8 cellular contexts compared by ENCODE assay signal in the genomic region with DNA sequence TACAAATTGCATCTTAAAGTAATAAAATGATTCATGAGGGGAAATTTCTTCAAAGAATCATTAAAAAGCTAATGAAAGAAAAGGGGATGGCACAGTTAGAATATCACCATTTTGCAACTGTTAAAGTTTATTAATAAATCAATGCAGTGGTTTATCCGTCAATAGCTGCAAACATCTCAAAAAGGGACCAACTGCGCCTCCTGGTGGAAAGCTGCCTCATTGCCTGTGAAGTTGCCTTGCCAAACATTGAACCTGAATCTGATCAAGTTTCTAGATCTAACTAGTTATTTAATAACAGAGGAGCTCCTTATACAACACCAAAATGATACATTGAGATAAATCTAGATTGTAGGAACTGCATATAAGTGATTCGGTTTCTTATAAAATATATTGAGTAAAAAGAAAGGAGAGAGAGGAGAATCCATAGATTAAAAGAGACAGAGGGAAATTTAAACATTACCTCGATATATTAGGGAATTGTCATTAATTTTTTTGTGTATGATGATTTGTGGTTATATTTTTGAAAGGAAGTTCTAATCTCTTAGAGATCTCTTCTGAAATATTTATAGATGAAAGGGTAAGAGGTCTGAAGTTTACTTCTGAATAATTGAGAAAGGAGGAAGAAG. TPM values are rescaled to one million over a fixed set of nuclear protein-coding genes. Genes with fewer than 3 reads are reported as not detected.
DNase-seq lines count a peak whose midpoint lies in the region; ATAC-seq and TF ChIP-seq lines count a peak whose summit lies in the region.

No MANE protein-coding gene starts in this region.

- H3K27ac Mint-ChIP-seq in natural killer cell treated with Interleukin-12 subunit alpha and Interleukin-12 subunit beta and Interleukin-15 and Interleukin-18, amount 100 ng/mL, for 72 hours = no peak overlapping the region

- ATAC-seq in HG03108 (IDR thresholded peaks at IDR 0.05; ENCODE audit: unreplicated experiment) = peak; percentile 44
- no peak for ATAC-seq in natural killer cell treated with Interleukin-12 subunit alpha and Interleukin-12 subunit beta and Interleukin-15 and Interleukin-18, amount 100 ng/mL, for 72 hours

- H3K4me3 Mint-ChIP-seq in natural killer cell treated with Interleukin-12 subunit alpha and Interleukin-12 subunit beta and Interleukin-15 and Interleukin-18, amount 100 ng/mL, for 72 hours = no peak overlapping the region

- H3K27me3 Mint-ChIP-seq in natural killer cell treated with Interleukin-12 subunit alpha and Interleukin-12 subunit beta and Interleukin-15 and Interleukin-18, amount 100 ng/mL, for 72 hours = peaks cover 22 to 33% of the 10 kb centered on the region in 2 donors

- peak; percentile 60 for DNase-seq in Daoy (ENCODE audit: low read depth)
- DNase-seq in NK-92 treated with Interleukin-12 subunit alpha and Interleukin-12 subunit beta, amount 100 ng/mL, for 24 hours (lab: John Stamatoyannopoulos, UW) = peak; percentile 27
- peak; percentile 88 for DNase-seq in activated CD8-positive, alpha-beta memory T cell treated with anti-CD3 and anti-CD28 coated beads, Interleukin-2, amount 50 U/mL, for 48 hours
- DNase-seq in erythroblast (lab: John Stamatoyannopoulos, UW) = peak; percentile 74 to 89
- DNase-seq in natural killer cell treated with Interleukin-12 subunit alpha and Interleukin-12 subunit beta and Interleukin-15 and Interleukin-18, amount 100 ng/mL, for 72 hours (ENCODE audit: low spot score) = peak; percentile 80
- DNase-seq in stimulated activated naive CD4-positive, alpha-beta T cell (lab: John Stamatoyannopoulos, UW) = peak; percentile 28 to 79 (median 71)
- DNase-seq in NCI-H187 (lab: John Stamatoyannopoulos, UW) = no peak

- no peaks in the 10 kb centered on the region for H3K9me3 Mint-ChIP-seq in natural killer cell treated with Interleukin-12 subunit alpha and Interleukin-12 subunit beta and Interleukin-15 and Interleukin-18, amount 100 ng/mL, for 72 hours

- H3K4me1 Mint-ChIP-seq in natural killer cell treated with Interleukin-12 subunit alpha and Interleukin-12 subunit beta and Interleukin-15 and Interleukin-18, amount 100 ng/mL, for 72 hours (ENCODE audit: low read depth in 2 of 2) = no peaks in the 10 kb centered on the region

- no peak for TF ChIP-seq POLR2A in erythroblast (IDR thresholded peaks at IDR 0.05; ENCODE audit: low read length)

- no peaks in the 10 kb centered on the region for H3K36me3 Mint-ChIP-seq in natural killer cell treated with Interleukin-12 subunit alpha and Interleukin-12 subunit beta and Interleukin-15 and Interleukin-18, amount 100 ng/mL, for 72 hours

RNA-seq across cellular contexts. Expression of gene NDUFB6, which starts 6.9 kb away (rescaled TPM):
- 185 and 206 TPM in 2 replicates for total RNA-seq in Daoy (2014; rRNA removed; shearing (Covaris generic))
- 10 to 100 TPM; 28.9 to 33.8 TPM for total RNA-seq in natural killer cell treated with Interleukin-12 subunit alpha and Interleukin-12 subunit beta and Interleukin-15 and Interleukin-18, amount 100 ng/mL, for 72 hours

RNA-seq across cellular contexts. Expression of gene TOPORS, which starts 27.4 kb away (rescaled TPM):
- total RNA-seq in Daoy (2014; rRNA removed; shearing (Covaris generic)) = 29.9 and 31.2 TPM in 2 replicates
- 10 to 100 TPM; 11.3 to 12.1 TPM for total RNA-seq in natural killer cell treated with Interleukin-12 subunit alpha and Interleukin-12 subunit beta and Interleukin-15 and Interleukin-18, amount 100 ng/mL, for 72 hours

RNA-seq across cellular contexts. Expression of gene SMIM27, which starts 27.7 kb away (rescaled TPM):
- total RNA-seq in Daoy (2014; rRNA removed; shearing (Covaris generic)) = 4.6 and 11.9 TPM in 2 replicates
- total RNA-seq in natural killer cell treated with Interleukin-12 subunit alpha and Interleukin-12 subunit beta and Interleukin-15 and Interleukin-18, amount 100 ng/mL, for 72 hours = 1 to 10 TPM; 6.4 to 9.1 TPM

RNA-seq across cellular contexts. Expression of gene RIGI, which starts 53.8 kb away (rescaled TPM):
- total RNA-seq in Daoy (2014; rRNA removed; shearing (Covaris generic)) = 23.5 and 24.6 TPM in 2 replicates
- total RNA-seq in natural killer cell treated with Interleukin-12 subunit alpha and Interleukin-12 subunit beta and Interleukin-15 and Interleukin-18, amount 100 ng/mL, for 72 hours = 1 to 10 TPM; 7.9 to 9.2 TPM

RNA-seq across cellular contexts. Expression of gene TAF1L, which starts 55.6 kb away (rescaled TPM):
- 0.03 and 0.23 TPM in 2 replicates for total RNA-seq in Daoy (2014; rRNA removed; shearing (Covaris generic))
- total RNA-seq in natural killer cell treated with Interleukin-12 subunit alpha and Interleukin-12 subunit beta and Interleukin-15 and Interleukin-18, amount 100 ng/mL, for 72 hours = not detected

Comparison
In these comparisons a context has a peak if more than half of its experiments do, and no peak if none do; other contexts are left out.
1. DNase-seq: peak in Daoy (single experiment), NK-92 treated with Interleukin-12 subunit alpha and Interleukin-12 subunit beta, amount 100 ng/mL, for 24 hours (single experiment), activated CD8-positive, alpha-beta memory T cell treated with anti-CD3 and anti-CD28 coated beads, Interleukin-2, amount 50 U/mL, for 48 hours (single experiment), erythroblast (2 of 2), natural killer cell treated with Interleukin-12 subunit alpha and Interleukin-12 subunit beta and Interleukin-15 and Interleukin-18, amount 100 ng/mL, for 72 hours (single experiment) and stimulated activated naive CD4-positive, alpha-beta T cell (6 of 6); none in NCI-H187 (0 of 2).